15 cellular contexts compared by ENCODE assay signal in the genomic region with DNA sequence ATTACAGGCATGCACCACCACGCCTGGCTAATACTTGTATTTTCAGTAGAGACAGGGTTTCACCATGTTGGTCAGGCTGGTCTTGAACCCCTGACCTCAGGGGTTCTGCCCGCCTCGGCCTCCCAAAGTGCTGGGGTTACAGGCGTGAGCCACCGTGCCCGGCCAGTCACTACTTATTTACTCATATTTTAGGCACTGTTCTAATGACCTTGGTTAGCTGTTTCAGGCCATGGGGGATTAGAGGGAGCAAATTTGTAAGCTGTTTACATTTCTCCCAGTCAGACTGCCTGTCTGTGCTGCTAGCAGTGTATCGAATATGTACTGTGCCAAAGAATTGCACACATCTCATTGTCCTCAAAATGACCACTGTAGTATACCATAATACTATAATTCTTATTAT. TPM values are rescaled to one million over a fixed set of nuclear protein-coding genes. Genes with fewer than 3 reads are reported as not detected.
DNase-seq lines count a peak whose midpoint lies in the region; ATAC-seq and TF ChIP-seq lines count a peak whose summit lies in the region.
"Had no signal": no experiment of that assay in that cellular context is flagged by ENCODE, and none has a peak within 500 bp of the region (broad histone marks: within the 10 kb centered on the region; RNA-seq: fewer than 3 reads in every experiment).

No MANE protein-coding gene starts in this region.

- no peaks in the 10 kb centered on the region for H3K4me1 ChIP-seq in IMR-90 (ENCODE audit: control insufficient read depth, insufficient read depth, low read length)
- H3K4me1 ChIP-seq: HAP-1 had no signal

- H3K4me2 ChIP-seq in IMR-90 (ENCODE audit: low read depth, low read length): no peak overlapping the region

- no peak overlapping the region for H2BK5ac ChIP-seq in IMR-90 (ENCODE audit: low read depth, low read length, poor library complexity, severe bottlenecking)

- H3K4ac ChIP-seq in IMR-90 (ENCODE audit: low read depth, low read length): no peak overlapping the region

- no peak for DNase-seq in IMR-90
- peak; percentile 2 for DNase-seq in NCI-H82 treated with DMSO at 0.1 percent for 48 hours (lab: John Stamatoyannopoulos, UW; ENCODE audit: unreplicated experiment)
- peak; percentile 45 for DNase-seq in iris pigment epithelial cell (ENCODE audit: low read depth)
- DNase-seq in putamen (ENCODE audit: low spot score): no peak
- DNase-seq in effector CD4-positive, alpha-beta T cell: no peak
- no peak for DNase-seq in NCI-H1092 (lab: John Stamatoyannopoulos, UW)
- DNase-seq: C1 segment of cervical spinal cord; Calu3; CD4-positive, alpha-beta memory T cell; COR-L47; DMS153; DND-41; GOT3; HFFc6 had no signal

- no peak overlapping the region for H3K23ac ChIP-seq in IMR-90 (ENCODE audit: low read depth, low read length)

- H2BK15ac ChIP-seq in IMR-90 (ENCODE audit: low read depth, low read length): no peak overlapping the region

- no peak overlapping the region for H3K56ac ChIP-seq in IMR-90 (ENCODE audit: extremely low read depth, insufficient read depth, low read length)

- no peak overlapping the region for H3K4me3 ChIP-seq in IMR-90 (ENCODE audit: insufficient read depth, low read depth, low read length)
- H3K4me3 ChIP-seq: HAP-1 had no signal

- H3K18ac ChIP-seq in IMR-90 (ENCODE audit: low read depth, low read length): no peak overlapping the region

- POLR2A ChIA-PET in IMR-90 (lab: Charles Lee; ENCODE audit: unreplicated experiment): no interaction called here

- H3K9me1 ChIP-seq in IMR-90 (ENCODE audit: insufficient read depth, low read length): peaks cover 3% of the 10 kb centered on the region; the same call in 1 of the 2 replicates

- intact Hi-C loops in IMR-90 (cut with micrococcal nuclease): no loop called here

- no CpG with 5 or more reads among the region's 7 CpGs for WGBS in IMR-90 (ENCODE audit: extremely low coverage in 2 of 2, insufficient read length in 1 of 2), 2 experiments

- no peak overlapping the region for H2AK9ac ChIP-seq in IMR-90 (replicated peaks; ENCODE audit: low read depth, low read length, poor library complexity)

- H3K36me3 ChIP-seq in IMR-90 (ENCODE audit: control insufficient read depth, insufficient read depth, low read length): peaks cover 14% of the 10 kb centered on the region
- H3K36me3 ChIP-seq: HAP-1 had no signal

- H4K8ac ChIP-seq in IMR-90 (ENCODE audit: low read depth in 2 of 2, low read length in 2 of 2): no peak overlapping the region

- TF ChIP-seq POLR2A in IMR-90 (IDR thresholded peaks at IDR 0.05; ENCODE audit: low read depth, low read length): no peak

- CTCF ChIA-PET in IMR-90 (lab: Yijun Ruan, JAX): interaction anchor here (0.6 kb wide), 1 partner anchor 19 kb away, joined by 3 read pairs; no protein-coding TSS in a partner anchor

- no peak for TF ChIP-seq CTCF in IMR-90 (conservative IDR thresholded peaks at IDR 0.05; ENCODE audit: low read depth, low read length)

- no peak overlapping the region for H2AFZ ChIP-seq in IMR-90 (replicated peaks; ENCODE audit: low read length, poor library complexity)

- H3K14ac ChIP-seq in IMR-90 (replicated peaks; ENCODE audit: low read depth, low read length): no peak overlapping the region

- H3K27me3 ChIP-seq in IMR-90 (ENCODE audit: control insufficient read depth, insufficient read depth, low read length): no peaks in the 10 kb centered on the region

- H3K79me1 ChIP-seq in IMR-90 (ENCODE audit: low read depth in 1 of 2, low read length in 2 of 2): no peaks in the 10 kb centered on the region

- no peaks in the 10 kb centered on the region for H3K9me3 ChIP-seq in IMR-90 (ENCODE audit: control insufficient read depth, insufficient read depth, low read length)
- H3K9me3 ChIP-seq: HAP-1 had no signal

- ATAC-seq in IMR-90 (ENCODE audit: low read depth): peak; percentile 59

- no peak overlapping the region for H4K91ac ChIP-seq in IMR-90 (ENCODE audit: insufficient read depth, low read depth, low read length)

- no peak for TF ChIP-seq RAD21 in IMR-90 (IDR thresholded peaks at IDR 0.05; ENCODE audit: low read length)

- no peak overlapping the region for H3K27ac ChIP-seq in IMR-90 (ENCODE audit: insufficient read depth, low read length)

- no peaks in the 10 kb centered on the region for H4K20me1 ChIP-seq in IMR-90 (ENCODE audit: insufficient read depth, low read length)

- H2BK120ac ChIP-seq in IMR-90 (ENCODE audit: low read depth, low read length): no peak overlapping the region

- no TSS peak for BruUV-seq in IMR-90 (replicated peaks; lab: Mats Ljungman, UMichigan)

- H2BK20ac ChIP-seq in IMR-90 (ENCODE audit: low read depth, low read length): no peak overlapping the region

- dilution Hi-C loops in IMR-90 (cut with HindIII; ENCODE audit: low sequenced_read_pairs, unreplicated experiment): no loop called here

- in situ Hi-C loops in IMR-90 (cut with MboI; ENCODE audit: low sequenced_read_pairs): no loop called here

- H4K5ac ChIP-seq in IMR-90 (ENCODE audit: low read depth, low read length): no peak overlapping the region

- H2AK5ac ChIP-seq in IMR-90 (ENCODE audit: low read depth, low read length): no peak overlapping the region

- no peak overlapping the region for H3K9ac ChIP-seq in IMR-90 (ENCODE audit: low read depth, low read length)

TF ChIP-seq in IMR-90, 13 proteins besides CTCF, POLR2A, EP300 and RAD21:
- TF ChIP-seq MAFK (IDR thresholded peaks at IDR 0.05; ENCODE audit: low read depth, low read length) (no peak), ELK1 (IDR thresholded peaks at IDR 0.05; ENCODE audit: borderline replicate concordance, low read depth, low read length) (no peak), MAZ (IDR thresholded peaks at IDR 0.05; ENCODE audit: borderline replicate concordance, low read depth, low read length) (no peak), NFE2L2 (IDR thresholded peaks at IDR 0.05; ENCODE audit: low read depth, low read length) (no peak), BHLHE40 (IDR thresholded peaks at IDR 0.05; ENCODE audit: low read depth, low read length) (no peak), RFX5 (IDR thresholded peaks at IDR 0.05; ENCODE audit: low read depth, low read length) (no peak), FOS (IDR thresholded peaks at IDR 0.05; ENCODE audit: low read depth, low read length) (no peak), USF2 (IDR thresholded peaks at IDR 0.05; ENCODE audit: low read depth, low read length) (no peak)
TF ChIP-seq in IMR-90: peak in this region for 0.

RNA-seq across cellular contexts. Expression of gene PACSIN2, which starts 32.7 kb away (rescaled TPM):
- total RNA-seq in IMR-90 (2012; rRNA removed): 98.0 and 118 TPM in 2 replicates
- 85.0 and 92.2 TPM in 2 replicates for polyA plus RNA-seq in IMR-90 (2012; rRNA removed)
- polyA plus RNA-seq in IMR-90 (2012; cell fraction: cytosol; rRNA removed): 72.9 and 85.4 TPM in 2 replicates
- polyA plus RNA-seq in IMR-90 (2012; cell fraction: nucleus; rRNA removed; ENCODE audit: low replicate concordance): 56.7 and 72.6 TPM in 2 replicates

RNA-seq across cellular contexts. Expression of gene TTLL1, which starts 41.6 kb away (rescaled TPM):
- 9.7 and 10.8 TPM in 2 replicates for total RNA-seq in IMR-90 (2012; rRNA removed)
- polyA plus RNA-seq in IMR-90 (2012; rRNA removed): 12.7 and 13.2 TPM in 2 replicates
- 10.6 and 14.0 TPM in 2 replicates for polyA plus RNA-seq in IMR-90 (2012; cell fraction: cytosol; rRNA removed)
- polyA plus RNA-seq in IMR-90 (2012; cell fraction: nucleus; rRNA removed; ENCODE audit: low replicate concordance): 5.5 and 9.0 TPM in 2 replicates

Comparison
In these comparisons a context has a peak if more than half of its experiments do, and no peak if none do; other contexts are left out.
1. DNase-seq: peak in NCI-H82 treated with DMSO at 0.1 percent for 48 hours (single experiment) and iris pigment epithelial cell (single experiment); none in IMR-90 (single experiment), putamen (single experiment), effector CD4-positive, alpha-beta T cell (single experiment) and NCI-H1092 (single experiment).